Comparison of ENCODE assay signal across 26 cellular contexts in the genomic region with DNA sequence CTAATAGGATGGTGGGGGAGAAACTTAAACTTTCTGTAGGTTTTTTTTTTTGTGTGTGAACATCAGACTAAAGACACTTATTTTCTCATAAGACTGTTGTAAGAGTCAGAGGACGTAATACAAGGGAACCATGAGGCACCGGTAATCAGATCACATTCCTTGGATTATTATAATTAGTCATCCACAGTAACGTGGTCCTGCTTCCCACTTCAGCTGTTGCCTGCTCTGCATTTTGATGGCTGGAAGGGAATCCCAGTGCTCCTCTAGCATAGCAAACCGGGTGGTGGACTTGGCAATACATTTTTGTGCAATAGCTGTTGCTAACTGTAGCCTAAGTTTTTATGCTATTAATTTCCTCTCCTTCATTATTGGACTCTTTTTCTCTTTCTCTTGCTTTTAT.
DNase-seq lines count a peak whose midpoint lies in the region; TF ChIP-seq lines count a peak whose summit lies in the region.
"Had no signal": no experiment of that assay in that cellular context is flagged by ENCODE, and none has a peak within 500 bp of the region (broad histone marks: within the 10 kb centered on the region; RNA-seq: fewer than 3 reads in every experiment).

No MANE protein-coding gene starts in this region.

- H3K27ac Mint-ChIP-seq in MCF 10A (ENCODE audit: low read depth, unreplicated experiment): no peak overlapping the region
- H3K27ac Mint-ChIP-seq: B cell; CD14-positive monocyte; CD8-positive, alpha-beta memory T cell; T-cell; T-helper 2 cell treated with Interferon-gamma antibody and Interleukin-4, amounts not matched to agents 5 μg/mL and 100 μg/mL, for 36 hours had no signal

- H3K36me3 ChIP-seq in brain microvascular endothelial cell (replicated peaks) (no peaks in the 10 kb centered on the region), BE2C (no peaks in the 10 kb centered on the region)

- no TSS peak for BruUV-seq in MCF 10A (replicated peaks; lab: Mats Ljungman, UMichigan)

- DNase-seq in ELR (ENCODE audit: low read depth) (peak; percentile 30), M059J (ENCODE audit: low read depth) (peak; percentile 10), brain microvascular endothelial cell (peak; percentile 25), BE2C (no peak), MCF 10A (ENCODE audit: unreplicated experiment) (no peak), iPS-NIHi7 (ENCODE audit: extremely low spot score) (no peak), NCI-H187 treated with DMSO at 0.1 percent for 48 hours (lab: John Stamatoyannopoulos, UW) (no peak)
- DNase-seq: CD8-positive, alpha-beta memory T cell; DND-41; GDM1; Karpas-422; NCI-H1092; NCI-H1417 treated with DMSO at 0.1 percent for 48 hours; NCI-H187; NCI-H2171 treated with DMSO at 0.1 percent for 48 hours; NCI-H345; NCI-H748 treated with DMSO at 0.1 percent for 48 hours; NK-92 treated with Interleukin-12 subunit alpha and Interleukin-12 subunit beta, amount 100 ng/mL, for 24 hours; PC-3; Right ventricle myocardium superior; T-cell had no signal

- H3K4me1 ChIP-seq in BE2C: no peaks in the 10 kb centered on the region

- POLR2A ChIA-PET in MCF 10A (lab: Yijun Ruan, JAX): no interaction called here

- CTCF ChIA-PET in MCF 10A (lab: Yijun Ruan, JAX): no interaction called here

- H3K4me3 Mint-ChIP-seq in MCF 10A (ENCODE audit: unreplicated experiment): no peak overlapping the region
- H3K4me3 Mint-ChIP-seq: B cell; CD14-positive monocyte; CD8-positive, alpha-beta memory T cell; T-cell; T-helper 2 cell treated with Interferon-gamma antibody and Interleukin-4, amounts not matched to agents 5 μg/mL and 100 μg/mL, for 36 hours had no signal

- intact Hi-C loops in MCF 10A (cut with micrococcal nuclease): no loop called here

- H3K36me3 Mint-ChIP-seq in MCF 10A (ENCODE audit: insufficient read depth, unreplicated experiment): no peaks in the 10 kb centered on the region
- H3K36me3 Mint-ChIP-seq: CD14-positive monocyte; CD8-positive, alpha-beta memory T cell; T-cell had no signal

- H3K9me3 ChIP-seq in BE2C: no peaks in the 10 kb centered on the region

- H3K27me3 Mint-ChIP-seq in MCF 10A (ENCODE audit: insufficient read depth, unreplicated experiment): peaks cover 94% of the 10 kb centered on the region
- H3K27me3 Mint-ChIP-seq: B cell, T-cell had no signal

- H3K4me3 ChIP-seq in brain microvascular endothelial cell (ENCODE audit: low read depth, low read length): no peak overlapping the region
- H3K4me3 ChIP-seq in BE2C (ENCODE audit: low read depth, low read length): no peak overlapping the region
- H3K4me3 ChIP-seq: GM12878 had no signal

- no peak overlapping the region for H3K27ac ChIP-seq in brain microvascular endothelial cell
- H3K27ac ChIP-seq: HL-60 had no signal

- in situ Hi-C loops in brain microvascular endothelial cell (cut with HindIII; ENCODE audit: low pct_ligation_motif_present, low sequenced_read_pairs): no loop called here

- no peaks in the 10 kb centered on the region for H3K9me3 Mint-ChIP-seq in MCF 10A (ENCODE audit: unreplicated experiment)
- H3K9me3 Mint-ChIP-seq: CD14-positive monocyte; T-cell; T-helper 2 cell treated with Interferon-gamma antibody and Interleukin-4, amounts not matched to agents 5 μg/mL and 100 μg/mL, for 36 hours had no signal

- TF ChIP-seq CTCF in brain microvascular endothelial cell (IDR thresholded peaks at IDR 0.05; ENCODE audit: low read depth, low read length, missing control alignments) (no peak), BE2C (IDR thresholded peaks at IDR 0.05; ENCODE audit: low read depth, low read length) (no peak), MCF 10A (IDR thresholded peaks at IDR 0.05; ENCODE audit: unreplicated experiment) (no peak)

- H3K27me3 ChIP-seq in brain microvascular endothelial cell (replicated peaks) (no peaks in the 10 kb centered on the region), BE2C (peaks cover 5% of the 10 kb centered on the region; the same call in 1 of the 2 replicates)

- no peaks in the 10 kb centered on the region for H3K4me1 Mint-ChIP-seq in MCF 10A (ENCODE audit: insufficient read depth, unreplicated experiment)
- H3K4me1 Mint-ChIP-seq: B cell; CD14-positive monocyte; CD8-positive, alpha-beta memory T cell; T-cell had no signal

Comparison
In these comparisons a context has a peak if more than half of its experiments do, and no peak if none do; other contexts are left out.
1. DNase-seq: peak in ELR (single experiment), M059J (single experiment) and brain microvascular endothelial cell (single experiment); none in BE2C (single experiment), MCF 10A (single experiment), iPS-NIHi7 (single experiment) and NCI-H187 treated with DMSO at 0.1 percent for 48 hours (single experiment).